11 cellular contexts compared by ENCODE assay signal in genomic region chr4:2042947-2043395, GRCh38. TPM values are rescaled to one million over a fixed set of nuclear protein-coding genes. Genes with fewer than 3 reads are reported as not detected.
DNase-seq lines count a peak whose midpoint lies in the region; ATAC-seq, FAIRE-seq and TF ChIP-seq lines count a peak whose summit lies in the region.
"Had no signal": no experiment of that assay in that cellular context is flagged by ENCODE, and none has a peak within 500 bp of the region (broad histone marks: within the 10 kb centered on the region; RNA-seq: fewer than 3 reads in every experiment).

No MANE protein-coding gene starts in this region.

- no peaks in the 10 kb centered on the region for H3K9me3 ChIP-seq in SK-N-MC (ENCODE audit: low read depth, low read length)
- no peaks in the 10 kb centered on the region for H3K9me3 ChIP-seq in small intestine (ENCODE audit: control insufficient read depth, low read depth)
- H3K9me3 ChIP-seq: SJSA1 had no signal

- H3K27me3 ChIP-seq in small intestine (ENCODE audit: control insufficient read depth in 2 of 2, insufficient read depth in 2 of 2, low read length in 2 of 2): peaks cover 0 to 2% of the 10 kb centered on the region in 2 donors

- H3K27ac ChIP-seq in SK-N-MC: no peak overlapping the region
- no peak overlapping the region for H3K27ac ChIP-seq in small intestine (ENCODE audit: low read depth in 1 of 2, low read length in 1 of 2)
- H3K27ac ChIP-seq: SJSA1, tibial nerve had no signal

- H3K4me1 ChIP-seq in small intestine (ENCODE audit: control insufficient read depth in 2 of 2, insufficient read depth in 1 of 2, low read depth in 1 of 2, low read length in 1 of 2): peaks cover 0 to 2% of the 10 kb centered on the region in 2 donors

- ATAC-seq in HG03039 (IDR thresholded peaks at IDR 0.05; ENCODE audit: unreplicated experiment): no peak

- no peak overlapping the region for H3K9ac ChIP-seq in SK-N-MC (ENCODE audit: insufficient read length)

- H3K36me3 Mint-ChIP-seq in T-helper 2 cell treated with Interferon-gamma antibody and Interleukin-4, amounts not matched to agents 5 μg/mL and 100 μg/mL, for 36 hours (ENCODE audit: low read depth): no peaks in the 10 kb centered on the region

- WGBS in small intestine, 3 donors: 67 to 80% (median 69%) methylated on average over 8 of the region's 8 CpGs

- no peak for DNase-seq in T-helper 2 cell treated with Interferon-gamma antibody and Interleukin-4, amounts not matched to agents 5 μg/mL and 100 μg/mL, for 36 hours (ENCODE audit: low spot score)
- DNase-seq in T-helper 2 cell: no peak
- DNase-seq in SK-N-MC (ENCODE audit: low read depth, low spot score): no peak
- no peak for DNase-seq in fibroblast of mammary gland (ENCODE audit: low read depth)
- no peak for DNase-seq in small intestine
- DNase-seq in NCI-H2196 (lab: John Stamatoyannopoulos, UW; ENCODE audit: unreplicated experiment): no peak
- DNase-seq in AG08395 (ENCODE audit: low spot score): no peak

- no peaks in the 10 kb centered on the region for H3K36me3 ChIP-seq in SK-N-MC (ENCODE audit: insufficient read depth, low read length)
- H3K36me3 ChIP-seq in small intestine (ENCODE audit: control insufficient read depth in 2 of 2, insufficient read depth in 2 of 2, low read length in 2 of 2): no peaks in the 10 kb centered on the region
- H3K36me3 ChIP-seq: SJSA1 had no signal

- FAIRE-seq in small intestine (lab: Jason Lieb, UNC): no peak
- FAIRE-seq: GM18507 had no signal

- no peak for TF ChIP-seq CTCF in fibroblast of mammary gland (conservative IDR thresholded peaks at IDR 0.05; ENCODE audit: control insufficient read depth, insufficient read depth, low read depth, low read length)

- peak overlapping the region; percentile 76 for H3K4me3 Mint-ChIP-seq in T-helper 2 cell treated with Interferon-gamma antibody and Interleukin-4, amounts not matched to agents 5 μg/mL and 100 μg/mL, for 36 hours

- H3K27me3 Mint-ChIP-seq in T-helper 2 cell treated with Interferon-gamma antibody and Interleukin-4, amounts not matched to agents 5 μg/mL and 100 μg/mL, for 36 hours (ENCODE audit: low read depth): peaks cover 30% of the 10 kb centered on the region

- H3K27ac Mint-ChIP-seq in T-helper 2 cell treated with Interferon-gamma antibody and Interleukin-4, amounts not matched to agents 5 μg/mL and 100 μg/mL, for 36 hours: no peak overlapping the region

- H3K4me3 ChIP-seq in SK-N-MC (peak overlapping the region; percentile 84), fibroblast of mammary gland (ENCODE audit: control insufficient read depth, low read depth, low read length) (peak overlapping the region; percentile 24), small intestine (ENCODE audit: low read depth in 1 of 2, low read length in 2 of 2) (peak overlapping the region; percentile 70 to 78)

- no peaks in the 10 kb centered on the region for H3K9me3 Mint-ChIP-seq in T-helper 2 cell treated with Interferon-gamma antibody and Interleukin-4, amounts not matched to agents 5 μg/mL and 100 μg/mL, for 36 hours

- H3K4me1 Mint-ChIP-seq in T-helper 2 cell treated with Interferon-gamma antibody and Interleukin-4, amounts not matched to agents 5 μg/mL and 100 μg/mL, for 36 hours (ENCODE audit: low read depth): peaks cover 2% of the 10 kb centered on the region

RNA-seq across cellular contexts. Expression of gene NAT8L, which starts 16.2 kb away (rescaled TPM):
- 1 to 10 TPM in 1 of 3 donors, under 1 TPM in 1, not detected in 1; under 0.01 to 1.8 TPM for polyA plus RNA-seq in small intestine

RNA-seq across cellular contexts. Expression of gene NELFA, which starts 34.2 kb away (rescaled TPM):
- polyA plus RNA-seq in small intestine: 10 to 100 TPM; 12.7 to 23.3 (median 21.9) TPM

Comparison
In these comparisons a context has a peak if more than half of its experiments do, and no peak if none do; other contexts are left out.
1. H3K4me3 ChIP-seq: peak in every context shown above with its lines; median percentile 84 in SK-N-MC; 74 in small intestine; 24 in fibroblast of mammary gland.